Comparison of ENCODE assay signal across 12 cellular contexts in genomic region chr20:44532981-44533331, GRCh38. TPM values are rescaled to one million over a fixed set of nuclear protein-coding genes. Genes with fewer than 3 reads are reported as not detected.
DNase-seq lines count a peak whose midpoint lies in the region; TF ChIP-seq lines count a peak whose summit lies in the region.
"Had no signal": no experiment of that assay in that cellular context is flagged by ENCODE, and none has a peak within 500 bp of the region (broad histone marks: within the 10 kb centered on the region; RNA-seq: fewer than 3 reads in every experiment).

No MANE protein-coding gene starts in this region.

- H3K4me3 ChIP-seq in fibroblast of villous mesenchyme (ENCODE audit: low read depth, low read length) (peak overlapping the region; percentile 79), stomach (peak overlapping the region in 3 of 4 donors; percentile 74 to 97 (median 78))

- no peak for TF ChIP-seq CTCF in VCaP (conservative IDR thresholded peaks at IDR 0.05)
- TF ChIP-seq CTCF in fibroblast of villous mesenchyme (IDR thresholded peaks at IDR 0.05; ENCODE audit: insufficient read depth, low read depth, low read length), result no peak
- no peak for TF ChIP-seq CTCF in stomach (IDR thresholded peaks at IDR 0.05)

- TF ChIP-seq POLR2A in stomach (IDR thresholded peaks at IDR 0.05), result no peak

- WGBS in stomach, 5 donors, result 64 to 83% (median 72%) methylated on average over 2 of the region's 2 CpGs

- CTCF ChIA-PET in activated CD4-positive, alpha-beta memory T cell treated with anti-CD3 and anti-CD28 coated beads for 36 hours (lab: Charles Lee), result no interaction called here
- CTCF ChIA-PET in activated CD4-positive, alpha-beta memory T cell treated with anti-CD3 and anti-CD28 coated beads, Interleukin-2, amount 10 ng/mL, durations not matched to agents 7 days and 5 days (lab: Charles Lee), result no interaction called here

- H3K27ac ChIP-seq in VCaP (peak overlapping the region; percentile 68), stomach (peak overlapping the region in 3 of 5 donors; percentile 78 to 88 (median 86))
- H3K27ac ChIP-seq: BLaER1 treated with 17β-estradiol and CSF1 and Interleukin-3, amounts not matched to agents 10 nM and 100 nM had no signal

- no peak overlapping the region for H3K4me3 Mint-ChIP-seq in activated CD4-positive, alpha-beta memory T cell treated with anti-CD3 and anti-CD28 coated beads for 36 hours
- H3K4me3 Mint-ChIP-seq in activated CD4-positive, alpha-beta memory T cell treated with anti-CD3 and anti-CD28 coated beads, Interleukin-2, amount 10 ng/mL, durations not matched to agents 7 days and 5 days, result no peak overlapping the region
- H3K4me3 Mint-ChIP-seq in T-helper 2 cell treated with Interferon-gamma antibody and Interleukin-4, amounts not matched to agents 5 μg/mL and 100 μg/mL, for 36 hours, result no peak overlapping the region
- H3K4me3 Mint-ChIP-seq: stimulated activated memory B cell treated with anti-CD40 and anti-IgM and Interleukin-4, amounts not matched to agents 10 μg/mL and 1 μg/mL and 100 μg/mL, for 72 hours had no signal

- TF ChIP-seq EP300 in stomach (IDR thresholded peaks at IDR 0.05), result no peak

- H3K36me3 Mint-ChIP-seq in activated CD4-positive, alpha-beta memory T cell treated with anti-CD3 and anti-CD28 coated beads for 36 hours, result peaks cover 2% of the 10 kb centered on the region
- H3K36me3 Mint-ChIP-seq in activated CD4-positive, alpha-beta memory T cell treated with anti-CD3 and anti-CD28 coated beads, Interleukin-2, amount 10 ng/mL, durations not matched to agents 7 days and 5 days (ENCODE audit: low read depth), result no peaks in the 10 kb centered on the region
- H3K36me3 Mint-ChIP-seq in T-helper 2 cell treated with Interferon-gamma antibody and Interleukin-4, amounts not matched to agents 5 μg/mL and 100 μg/mL, for 36 hours (ENCODE audit: low read depth), result no peaks in the 10 kb centered on the region
- H3K36me3 Mint-ChIP-seq: stimulated activated memory B cell treated with anti-CD40 and anti-IgM and Interleukin-4, amounts not matched to agents 10 μg/mL and 1 μg/mL and 100 μg/mL, for 72 hours had no signal

- H3K27me3 Mint-ChIP-seq in activated CD4-positive, alpha-beta memory T cell treated with anti-CD3 and anti-CD28 coated beads for 36 hours, result peaks cover 2% of the 10 kb centered on the region
- H3K27me3 Mint-ChIP-seq in activated CD4-positive, alpha-beta memory T cell treated with anti-CD3 and anti-CD28 coated beads, Interleukin-2, amount 10 ng/mL, durations not matched to agents 7 days and 5 days, result peaks cover 9% of the 10 kb centered on the region
- H3K27me3 Mint-ChIP-seq in T-helper 2 cell treated with Interferon-gamma antibody and Interleukin-4, amounts not matched to agents 5 μg/mL and 100 μg/mL, for 36 hours (ENCODE audit: low read depth), result peaks cover 11% of the 10 kb centered on the region
- H3K27me3 Mint-ChIP-seq: stimulated activated memory B cell treated with anti-CD40 and anti-IgM and Interleukin-4, amounts not matched to agents 10 μg/mL and 1 μg/mL and 100 μg/mL, for 72 hours had no signal

- H3K27ac Mint-ChIP-seq in activated CD4-positive, alpha-beta memory T cell treated with anti-CD3 and anti-CD28 coated beads for 36 hours, result no peak overlapping the region
- H3K27ac Mint-ChIP-seq in activated CD4-positive, alpha-beta memory T cell treated with anti-CD3 and anti-CD28 coated beads, Interleukin-2, amount 10 ng/mL, durations not matched to agents 7 days and 5 days, result no peak overlapping the region
- H3K27ac Mint-ChIP-seq in T-helper 2 cell treated with Interferon-gamma antibody and Interleukin-4, amounts not matched to agents 5 μg/mL and 100 μg/mL, for 36 hours, result no peak overlapping the region
- H3K27ac Mint-ChIP-seq: stimulated activated memory B cell treated with anti-CD40 and anti-IgM and Interleukin-4, amounts not matched to agents 10 μg/mL and 1 μg/mL and 100 μg/mL, for 72 hours had no signal

- intact Hi-C loops in activated CD4-positive, alpha-beta memory T cell treated with anti-CD3 and anti-CD28 coated beads for 36 hours (cut with micrococcal nuclease), result no loop called here
- intact Hi-C loops in stomach (cut with DNase I; ENCODE audit: low total_unique reads), result no loop called here

- POLR2A ChIA-PET in activated CD4-positive, alpha-beta memory T cell treated with anti-CD3 and anti-CD28 coated beads for 36 hours (lab: Charles Lee), result no interaction called here
- POLR2A ChIA-PET in activated CD4-positive, alpha-beta memory T cell treated with anti-CD3 and anti-CD28 coated beads, Interleukin-2, amount 10 ng/mL, durations not matched to agents 7 days and 5 days (lab: Charles Lee), result no interaction called here

- peaks cover 10 to 49% (median 27%) of the 10 kb centered on the region in 4 donors for H3K4me1 ChIP-seq in stomach

- DNase-seq in activated CD4-positive, alpha-beta memory T cell treated with anti-CD3 and anti-CD28 coated beads for 36 hours, result peak; percentile 24
- DNase-seq in activated CD4-positive, alpha-beta memory T cell treated with anti-CD3 and anti-CD28 coated beads, Interleukin-2, amount 10 ng/mL, durations not matched to agents 7 days and 5 days, result no peak
- DNase-seq in fibroblast of villous mesenchyme (ENCODE audit: low read depth) (peak; percentile 50), stomach (no peak), NCI-H1105 treated with DMSO at 0.1 percent for 48 hours (lab: John Stamatoyannopoulos, UW) (no peak)
- DNase-seq in activated effector memory CD4-positive, alpha-beta T cell treated with Interleukin-2 at 50 U/mL for 16 hours, result no peak
- DNase-seq in T-helper 2 cell treated with Interferon-gamma antibody and Interleukin-4, amounts not matched to agents 5 μg/mL and 100 μg/mL, for 36 hours (ENCODE audit: low spot score), result no peak
- DNase-seq: activated CD4-positive, CD25-positive, alpha-beta regulatory T cell; effector memory CD4-positive, alpha-beta T cell had no signal

- H3K9me3 Mint-ChIP-seq in activated CD4-positive, alpha-beta memory T cell treated with anti-CD3 and anti-CD28 coated beads for 36 hours, result no peaks in the 10 kb centered on the region
- H3K9me3 Mint-ChIP-seq in activated CD4-positive, alpha-beta memory T cell treated with anti-CD3 and anti-CD28 coated beads, Interleukin-2, amount 10 ng/mL, durations not matched to agents 7 days and 5 days, result no peaks in the 10 kb centered on the region
- no peaks in the 10 kb centered on the region for H3K9me3 Mint-ChIP-seq in T-helper 2 cell treated with Interferon-gamma antibody and Interleukin-4, amounts not matched to agents 5 μg/mL and 100 μg/mL, for 36 hours
- H3K9me3 Mint-ChIP-seq: stimulated activated memory B cell treated with anti-CD40 and anti-IgM and Interleukin-4, amounts not matched to agents 10 μg/mL and 1 μg/mL and 100 μg/mL, for 72 hours had no signal

- H3K9me3 ChIP-seq in stomach, result no peaks in the 10 kb centered on the region
- H3K9me3 ChIP-seq: BLaER1 treated with 17β-estradiol and CSF1 and Interleukin-3, amounts not matched to agents 10 nM and 100 nM had no signal

- H3K4me1 Mint-ChIP-seq in activated CD4-positive, alpha-beta memory T cell treated with anti-CD3 and anti-CD28 coated beads for 36 hours (ENCODE audit: low read depth), result peaks cover 3% of the 10 kb centered on the region
- H3K4me1 Mint-ChIP-seq in activated CD4-positive, alpha-beta memory T cell treated with anti-CD3 and anti-CD28 coated beads, Interleukin-2, amount 10 ng/mL, durations not matched to agents 7 days and 5 days, result peaks cover 6% of the 10 kb centered on the region
- H3K4me1 Mint-ChIP-seq in T-helper 2 cell treated with Interferon-gamma antibody and Interleukin-4, amounts not matched to agents 5 μg/mL and 100 μg/mL, for 36 hours (ENCODE audit: low read depth), result peaks cover 7% of the 10 kb centered on the region

- H3K36me3 ChIP-seq in stomach, result no peaks in the 10 kb centered on the region
- H3K36me3 ChIP-seq: BLaER1 treated with 17β-estradiol and CSF1 and Interleukin-3, amounts not matched to agents 10 nM and 100 nM had no signal

- H3K27me3 ChIP-seq in stomach, result no peaks in the 10 kb centered on the region

RNA-seq across cellular contexts. Expression of gene SERINC3, which starts 11.1 kb away (rescaled TPM):
- total RNA-seq in activated CD4-positive, alpha-beta memory T cell treated with anti-CD3 and anti-CD28 coated beads for 36 hours, result 10 to 100 TPM; 57.3 to 58.6 TPM
- 10 to 100 TPM; 90.8 to 93.3 TPM for total RNA-seq in activated CD4-positive, alpha-beta memory T cell treated with anti-CD3 and anti-CD28 coated beads, Interleukin-2, amount 10 ng/mL, durations not matched to agents 7 days and 5 days
- total RNA-seq in fibroblast of villous mesenchyme, result 90.5 and 136 TPM in 2 replicates
- total RNA-seq in stomach, result 100 to 1,000 TPM in 1 of 5 donors, 10 to 100 TPM in 3, 1 to 10 TPM in 1; 9.6 to 109 (median 84.6) TPM
- 10 to 100 TPM; 17.4 to 25.0 (median 24.0) TPM for polyA plus RNA-seq in stomach

RNA-seq across cellular contexts. Expression of gene PKIG, which starts 49.4 kb away (rescaled TPM):
- total RNA-seq in activated CD4-positive, alpha-beta memory T cell treated with anti-CD3 and anti-CD28 coated beads for 36 hours, result 1 to 10 TPM; 2.9 to 4.1 TPM
- 1 to 10 TPM; 1.1 to 1.6 TPM for total RNA-seq in activated CD4-positive, alpha-beta memory T cell treated with anti-CD3 and anti-CD28 coated beads, Interleukin-2, amount 10 ng/mL, durations not matched to agents 7 days and 5 days
- total RNA-seq in fibroblast of villous mesenchyme (160 and 220 TPM in 2 replicates), stomach (100 to 1,000 TPM in 1 of 5 donors, 10 to 100 TPM in 4; 17.4 to 113 (median 41.7) TPM)
- 100 to 1,000 TPM in 1 of 3 donors, 10 to 100 TPM in 2; 52.0 to 124 (median 86.9) TPM for polyA plus RNA-seq in stomach

RNA-seq across cellular contexts. Expression of gene TTPAL, which starts 57.3 kb away (rescaled TPM):
- 10 to 100 TPM; 18.1 to 18.6 TPM for total RNA-seq in activated CD4-positive, alpha-beta memory T cell treated with anti-CD3 and anti-CD28 coated beads for 36 hours
- 10 to 100 TPM; 15.5 to 16.6 TPM for total RNA-seq in activated CD4-positive, alpha-beta memory T cell treated with anti-CD3 and anti-CD28 coated beads, Interleukin-2, amount 10 ng/mL, durations not matched to agents 7 days and 5 days
- 16.1 and 22.9 TPM in 2 replicates for total RNA-seq in fibroblast of villous mesenchyme
- 10 to 100 TPM in 1 of 5 donors, 1 to 10 TPM in 4; 3.5 to 18.3 (median 5.8) TPM for total RNA-seq in stomach
- 1 to 10 TPM; 2.1 to 4.2 (median 2.7) TPM for polyA plus RNA-seq in stomach

Comparison
In these comparisons a context has a peak if more than half of its experiments do, and no peak if none do; other contexts are left out.
1. DNase-seq: peak in activated CD4-positive, alpha-beta memory T cell treated with anti-CD3 and anti-CD28 coated beads for 36 hours (single experiment) and fibroblast of villous mesenchyme (single experiment); none in activated CD4-positive, alpha-beta memory T cell treated with anti-CD3 and anti-CD28 coated beads, Interleukin-2, amount 10 ng/mL, durations not matched to agents 7 days and 5 days (single experiment), stomach (single experiment), activated effector memory CD4-positive, alpha-beta T cell treated with Interleukin-2 at 50 U/mL for 16 hours (single experiment), T-helper 2 cell treated with Interferon-gamma antibody and Interleukin-4, amounts not matched to agents 5 μg/mL and 100 μg/mL, for 36 hours (single experiment) and NCI-H1105 treated with DMSO at 0.1 percent for 48 hours (single experiment).